Comparison of ENCODE assay signal across 1 cellular context in the genomic region with DNA sequence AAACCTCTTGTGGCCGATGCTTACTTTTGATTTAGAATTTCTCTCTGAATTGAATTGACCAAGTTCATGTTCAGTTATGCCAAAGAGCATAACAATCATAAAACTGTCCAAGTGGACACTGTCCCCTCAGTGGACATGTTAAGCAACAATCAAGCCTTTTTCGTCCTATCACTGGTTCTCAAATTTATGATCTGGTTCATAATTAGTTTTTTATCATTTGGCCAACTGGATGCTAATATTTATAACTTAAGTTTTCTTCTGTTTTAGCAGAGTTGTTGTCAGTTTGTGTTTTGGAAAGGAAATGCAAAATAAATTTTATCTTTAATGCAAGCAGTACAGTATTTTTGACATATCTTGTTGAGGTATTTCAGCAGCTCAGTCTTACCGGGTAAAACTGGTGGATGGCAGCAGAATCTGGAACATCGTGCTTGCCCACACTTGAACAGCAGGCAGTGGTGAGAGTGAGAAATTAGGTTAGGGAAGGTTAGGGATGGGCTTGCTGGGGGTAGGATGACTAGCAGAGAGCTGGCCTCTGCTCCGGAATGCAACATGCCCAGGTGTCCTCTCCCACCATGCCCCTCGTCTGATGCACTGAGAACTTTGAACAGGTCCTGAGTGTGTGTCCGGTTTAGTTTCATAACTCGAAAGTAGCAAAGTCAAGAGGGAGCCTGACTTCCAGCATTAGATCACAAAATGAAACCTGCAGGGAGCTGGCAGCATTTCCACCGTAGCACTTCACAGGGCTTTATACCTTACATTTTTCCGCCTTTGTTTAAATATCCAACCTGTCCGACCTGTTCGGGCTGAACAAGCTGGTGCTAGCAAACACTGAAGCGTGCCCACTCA.
TF ChIP-seq lines count a peak whose summit lies in the region.

No MANE protein-coding gene starts in this region.

TF ChIP-seq in K562, 482 proteins besides CTCF, POLR2A, EP300 and RAD21 (continued from another document and continues in another):
- TF ChIP-seq, protein P1, sequence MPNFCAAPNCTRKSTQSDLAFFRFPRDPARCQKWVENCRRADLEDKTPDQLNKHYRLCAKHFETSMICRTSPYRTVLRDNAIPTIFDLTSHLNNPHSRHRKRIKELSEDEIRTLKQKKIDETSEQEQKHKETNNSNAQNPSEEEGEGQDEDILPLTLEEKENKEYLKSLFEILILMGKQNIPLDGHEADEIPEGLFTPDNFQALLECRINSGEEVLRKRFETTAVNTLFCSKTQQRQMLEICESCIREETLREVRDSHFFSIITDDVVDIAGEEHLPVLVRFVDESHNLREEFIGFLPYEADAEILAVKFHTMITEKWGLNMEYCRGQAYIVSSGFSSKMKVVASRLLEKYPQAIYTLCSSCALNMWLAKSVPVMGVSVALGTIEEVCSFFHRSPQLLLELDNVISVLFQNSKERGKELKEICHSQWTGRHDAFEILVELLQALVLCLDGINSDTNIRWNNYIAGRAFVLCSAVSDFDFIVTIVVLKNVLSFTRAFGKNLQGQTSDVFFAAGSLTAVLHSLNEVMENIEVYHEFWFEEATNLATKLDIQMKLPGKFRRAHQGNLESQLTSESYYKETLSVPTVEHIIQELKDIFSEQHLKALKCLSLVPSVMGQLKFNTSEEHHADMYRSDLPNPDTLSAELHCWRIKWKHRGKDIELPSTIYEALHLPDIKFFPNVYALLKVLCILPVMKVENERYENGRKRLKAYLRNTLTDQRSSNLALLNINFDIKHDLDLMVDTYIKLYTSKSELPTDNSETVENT (CRISPR knock-in tag; IDR thresholded peaks at IDR 0.05): no peak
- TF ChIP-seq, protein P2, sequence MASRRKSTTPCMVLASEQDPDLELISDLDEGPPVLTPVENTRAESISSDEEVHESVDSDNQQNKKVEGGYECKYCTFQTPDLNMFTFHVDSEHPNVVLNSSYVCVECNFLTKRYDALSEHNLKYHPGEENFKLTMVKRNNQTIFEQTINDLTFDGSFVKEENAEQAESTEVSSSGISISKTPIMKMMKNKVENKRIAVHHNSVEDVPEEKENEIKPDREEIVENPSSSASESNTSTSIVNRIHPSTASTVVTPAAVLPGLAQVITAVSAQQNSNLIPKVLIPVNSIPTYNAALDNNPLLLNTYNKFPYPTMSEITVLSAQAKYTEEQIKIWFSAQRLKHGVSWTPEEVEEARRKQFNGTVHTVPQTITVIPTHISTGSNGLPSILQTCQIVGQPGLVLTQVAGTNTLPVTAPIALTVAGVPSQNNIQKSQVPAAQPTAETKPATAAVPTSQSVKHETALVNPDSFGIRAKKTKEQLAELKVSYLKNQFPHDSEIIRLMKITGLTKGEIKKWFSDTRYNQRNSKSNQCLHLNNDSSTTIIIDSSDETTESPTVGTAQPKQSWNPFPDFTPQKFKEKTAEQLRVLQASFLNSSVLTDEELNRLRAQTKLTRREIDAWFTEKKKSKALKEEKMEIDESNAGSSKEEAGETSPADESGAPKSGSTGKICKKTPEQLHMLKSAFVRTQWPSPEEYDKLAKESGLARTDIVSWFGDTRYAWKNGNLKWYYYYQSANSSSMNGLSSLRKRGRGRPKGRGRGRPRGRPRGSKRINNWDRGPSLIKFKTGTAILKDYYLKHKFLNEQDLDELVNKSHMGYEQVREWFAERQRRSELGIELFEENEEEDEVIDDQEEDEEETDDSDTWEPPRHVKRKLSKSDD (conservative IDR thresholded peaks at IDR 0.05; ENCODE audit: low read length): no peak
- no peak for TF ChIP-seq ZNF408 (CRISPR knock-in tag; IDR thresholded peaks at IDR 0.05; ENCODE audit: low read depth)
- no peak for TF ChIP-seq ZNF282 (CRISPR knock-in tag; IDR thresholded peaks at IDR 0.05)
- no peak for TF ChIP-seq TBL1XR1 (IDR thresholded peaks at IDR 0.05; ENCODE audit: low read length in 2 of 2)
- no peak for TF ChIP-seq PURB (CRISPR knock-in tag; IDR thresholded peaks at IDR 0.05; ENCODE audit: low read depth)
- TF ChIP-seq GABPB2 (CRISPR knock-in tag; conservative IDR thresholded peaks at IDR 0.05): no peak
- 0 out of 2 replicates have a peak, but pooled peaks have one; percentile 31 for TF ChIP-seq ZNF324 (CRISPR knock-in tag; IDR thresholded peaks at IDR 0.05)
- TF ChIP-seq, protein P3, sequence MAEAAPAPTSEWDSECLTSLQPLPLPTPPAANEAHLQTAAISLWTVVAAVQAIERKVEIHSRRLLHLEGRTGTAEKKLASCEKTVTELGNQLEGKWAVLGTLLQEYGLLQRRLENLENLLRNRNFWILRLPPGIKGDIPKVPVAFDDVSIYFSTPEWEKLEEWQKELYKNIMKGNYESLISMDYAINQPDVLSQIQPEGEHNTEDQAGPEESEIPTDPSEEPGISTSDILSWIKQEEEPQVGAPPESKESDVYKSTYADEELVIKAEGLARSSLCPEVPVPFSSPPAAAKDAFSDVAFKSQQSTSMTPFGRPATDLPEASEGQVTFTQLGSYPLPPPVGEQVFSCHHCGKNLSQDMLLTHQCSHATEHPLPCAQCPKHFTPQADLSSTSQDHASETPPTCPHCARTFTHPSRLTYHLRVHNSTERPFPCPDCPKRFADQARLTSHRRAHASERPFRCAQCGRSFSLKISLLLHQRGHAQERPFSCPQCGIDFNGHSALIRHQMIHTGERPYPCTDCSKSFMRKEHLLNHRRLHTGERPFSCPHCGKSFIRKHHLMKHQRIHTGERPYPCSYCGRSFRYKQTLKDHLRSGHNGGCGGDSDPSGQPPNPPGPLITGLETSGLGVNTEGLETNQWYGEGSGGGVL (CRISPR knock-in tag; IDR thresholded peaks at IDR 0.05): no peak
- no peak for TF ChIP-seq ZNF143 (CRISPR knock-in tag; IDR thresholded peaks at IDR 0.05)
- peak; percentile 80; the same call in 1 of the 2 replicates for TF ChIP-seq ZBTB17 (CRISPR knock-in tag; IDR thresholded peaks at IDR 0.05)
- TF ChIP-seq ZFP30 (CRISPR knock-in tag; IDR thresholded peaks at IDR 0.05; ENCODE audit: borderline replicate concordance): no peak
- TF ChIP-seq KHSRP (IDR thresholded peaks at IDR 0.05): peak; percentile 21; the same call in 1 of the 2 replicates
- TF ChIP-seq, protein P4, sequence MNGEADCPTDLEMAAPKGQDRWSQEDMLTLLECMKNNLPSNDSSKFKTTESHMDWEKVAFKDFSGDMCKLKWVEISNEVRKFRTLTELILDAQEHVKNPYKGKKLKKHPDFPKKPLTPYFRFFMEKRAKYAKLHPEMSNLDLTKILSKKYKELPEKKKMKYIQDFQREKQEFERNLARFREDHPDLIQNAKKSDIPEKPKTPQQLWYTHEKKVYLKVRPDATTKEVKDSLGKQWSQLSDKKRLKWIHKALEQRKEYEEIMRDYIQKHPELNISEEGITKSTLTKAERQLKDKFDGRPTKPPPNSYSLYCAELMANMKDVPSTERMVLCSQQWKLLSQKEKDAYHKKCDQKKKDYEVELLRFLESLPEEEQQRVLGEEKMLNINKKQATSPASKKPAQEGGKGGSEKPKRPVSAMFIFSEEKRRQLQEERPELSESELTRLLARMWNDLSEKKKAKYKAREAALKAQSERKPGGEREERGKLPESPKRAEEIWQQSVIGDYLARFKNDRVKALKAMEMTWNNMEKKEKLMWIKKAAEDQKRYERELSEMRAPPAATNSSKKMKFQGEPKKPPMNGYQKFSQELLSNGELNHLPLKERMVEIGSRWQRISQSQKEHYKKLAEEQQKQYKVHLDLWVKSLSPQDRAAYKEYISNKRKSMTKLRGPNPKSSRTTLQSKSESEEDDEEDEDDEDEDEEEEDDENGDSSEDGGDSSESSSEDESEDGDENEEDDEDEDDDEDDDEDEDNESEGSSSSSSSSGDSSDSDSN (IDR thresholded peaks at IDR 0.05; ENCODE audit: borderline replicate concordance in 1 of 2, low read depth in 2 of 2, low read length in 2 of 2): no peak
- no peak for TF ChIP-seq FOS (IDR thresholded peaks at IDR 0.05; ENCODE audit: extremely low read depth, insufficient read length)
- TF ChIP-seq, protein P5, sequence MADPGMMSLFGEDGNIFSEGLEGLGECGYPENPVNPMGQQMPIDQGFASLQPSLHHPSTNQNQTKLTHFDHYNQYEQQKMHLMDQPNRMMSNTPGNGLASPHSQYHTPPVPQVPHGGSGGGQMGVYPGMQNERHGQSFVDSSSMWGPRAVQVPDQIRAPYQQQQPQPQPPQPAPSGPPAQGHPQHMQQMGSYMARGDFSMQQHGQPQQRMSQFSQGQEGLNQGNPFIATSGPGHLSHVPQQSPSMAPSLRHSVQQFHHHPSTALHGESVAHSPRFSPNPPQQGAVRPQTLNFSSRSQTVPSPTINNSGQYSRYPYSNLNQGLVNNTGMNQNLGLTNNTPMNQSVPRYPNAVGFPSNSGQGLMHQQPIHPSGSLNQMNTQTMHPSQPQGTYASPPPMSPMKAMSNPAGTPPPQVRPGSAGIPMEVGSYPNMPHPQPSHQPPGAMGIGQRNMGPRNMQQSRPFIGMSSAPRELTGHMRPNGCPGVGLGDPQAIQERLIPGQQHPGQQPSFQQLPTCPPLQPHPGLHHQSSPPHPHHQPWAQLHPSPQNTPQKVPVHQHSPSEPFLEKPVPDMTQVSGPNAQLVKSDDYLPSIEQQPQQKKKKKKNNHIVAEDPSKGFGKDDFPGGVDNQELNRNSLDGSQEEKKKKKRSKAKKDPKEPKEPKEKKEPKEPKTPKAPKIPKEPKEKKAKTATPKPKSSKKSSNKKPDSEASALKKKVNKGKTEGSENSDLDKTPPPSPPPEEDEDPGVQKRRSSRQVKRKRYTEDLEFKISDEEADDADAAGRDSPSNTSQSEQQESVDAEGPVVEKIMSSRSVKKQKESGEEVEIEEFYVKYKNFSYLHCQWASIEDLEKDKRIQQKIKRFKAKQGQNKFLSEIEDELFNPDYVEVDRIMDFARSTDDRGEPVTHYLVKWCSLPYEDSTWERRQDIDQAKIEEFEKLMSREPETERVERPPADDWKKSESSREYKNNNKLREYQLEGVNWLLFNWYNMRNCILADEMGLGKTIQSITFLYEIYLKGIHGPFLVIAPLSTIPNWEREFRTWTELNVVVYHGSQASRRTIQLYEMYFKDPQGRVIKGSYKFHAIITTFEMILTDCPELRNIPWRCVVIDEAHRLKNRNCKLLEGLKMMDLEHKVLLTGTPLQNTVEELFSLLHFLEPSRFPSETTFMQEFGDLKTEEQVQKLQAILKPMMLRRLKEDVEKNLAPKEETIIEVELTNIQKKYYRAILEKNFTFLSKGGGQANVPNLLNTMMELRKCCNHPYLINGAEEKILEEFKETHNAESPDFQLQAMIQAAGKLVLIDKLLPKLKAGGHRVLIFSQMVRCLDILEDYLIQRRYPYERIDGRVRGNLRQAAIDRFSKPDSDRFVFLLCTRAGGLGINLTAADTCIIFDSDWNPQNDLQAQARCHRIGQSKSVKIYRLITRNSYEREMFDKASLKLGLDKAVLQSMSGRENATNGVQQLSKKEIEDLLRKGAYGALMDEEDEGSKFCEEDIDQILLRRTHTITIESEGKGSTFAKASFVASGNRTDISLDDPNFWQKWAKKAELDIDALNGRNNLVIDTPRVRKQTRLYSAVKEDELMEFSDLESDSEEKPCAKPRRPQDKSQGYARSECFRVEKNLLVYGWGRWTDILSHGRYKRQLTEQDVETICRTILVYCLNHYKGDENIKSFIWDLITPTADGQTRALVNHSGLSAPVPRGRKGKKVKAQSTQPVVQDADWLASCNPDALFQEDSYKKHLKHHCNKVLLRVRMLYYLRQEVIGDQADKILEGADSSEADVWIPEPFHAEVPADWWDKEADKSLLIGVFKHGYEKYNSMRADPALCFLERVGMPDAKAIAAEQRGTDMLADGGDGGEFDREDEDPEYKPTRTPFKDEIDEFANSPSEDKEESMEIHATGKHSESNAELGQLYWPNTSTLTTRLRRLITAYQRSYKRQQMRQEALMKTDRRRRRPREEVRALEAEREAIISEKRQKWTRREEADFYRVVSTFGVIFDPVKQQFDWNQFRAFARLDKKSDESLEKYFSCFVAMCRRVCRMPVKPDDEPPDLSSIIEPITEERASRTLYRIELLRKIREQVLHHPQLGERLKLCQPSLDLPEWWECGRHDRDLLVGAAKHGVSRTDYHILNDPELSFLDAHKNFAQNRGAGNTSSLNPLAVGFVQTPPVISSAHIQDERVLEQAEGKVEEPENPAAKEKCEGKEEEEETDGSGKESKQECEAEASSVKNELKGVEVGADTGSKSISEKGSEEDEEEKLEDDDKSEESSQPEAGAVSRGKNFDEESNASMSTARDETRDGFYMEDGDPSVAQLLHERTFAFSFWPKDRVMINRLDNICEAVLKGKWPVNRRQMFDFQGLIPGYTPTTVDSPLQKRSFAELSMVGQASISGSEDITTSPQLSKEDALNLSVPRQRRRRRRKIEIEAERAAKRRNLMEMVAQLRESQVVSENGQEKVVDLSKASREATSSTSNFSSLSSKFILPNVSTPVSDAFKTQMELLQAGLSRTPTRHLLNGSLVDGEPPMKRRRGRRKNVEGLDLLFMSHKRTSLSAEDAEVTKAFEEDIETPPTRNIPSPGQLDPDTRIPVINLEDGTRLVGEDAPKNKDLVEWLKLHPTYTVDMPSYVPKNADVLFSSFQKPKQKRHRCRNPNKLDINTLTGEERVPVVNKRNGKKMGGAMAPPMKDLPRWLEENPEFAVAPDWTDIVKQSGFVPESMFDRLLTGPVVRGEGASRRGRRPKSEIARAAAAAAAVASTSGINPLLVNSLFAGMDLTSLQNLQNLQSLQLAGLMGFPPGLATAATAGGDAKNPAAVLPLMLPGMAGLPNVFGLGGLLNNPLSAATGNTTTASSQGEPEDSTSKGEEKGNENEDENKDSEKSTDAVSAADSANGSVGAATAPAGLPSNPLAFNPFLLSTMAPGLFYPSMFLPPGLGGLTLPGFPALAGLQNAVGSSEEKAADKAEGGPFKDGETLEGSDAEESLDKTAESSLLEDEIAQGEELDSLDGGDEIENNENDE (IDR thresholded peaks at IDR 0.05; ENCODE audit: low read depth, low read length): no peak
- no peak for TF ChIP-seq ZNF3 (CRISPR knock-in tag; IDR thresholded peaks at IDR 0.05)
- TF ChIP-seq, protein P6, sequence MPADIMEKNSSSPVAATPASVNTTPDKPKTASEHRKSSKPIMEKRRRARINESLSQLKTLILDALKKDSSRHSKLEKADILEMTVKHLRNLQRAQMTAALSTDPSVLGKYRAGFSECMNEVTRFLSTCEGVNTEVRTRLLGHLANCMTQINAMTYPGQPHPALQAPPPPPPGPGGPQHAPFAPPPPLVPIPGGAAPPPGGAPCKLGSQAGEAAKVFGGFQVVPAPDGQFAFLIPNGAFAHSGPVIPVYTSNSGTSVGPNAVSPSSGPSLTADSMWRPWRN (IDR thresholded peaks at IDR 0.05; ENCODE audit: low read depth): no peak
- peak; percentile 26 for TF ChIP-seq TOE1 (IDR thresholded peaks at IDR 0.05; ENCODE audit: borderline replicate concordance)
- no peak for TF ChIP-seq TOE1 (CRISPR knock-in tag; IDR thresholded peaks at IDR 0.05; ENCODE audit: borderline replicate concordance, low read depth)
- TF ChIP-seq, protein P7, sequence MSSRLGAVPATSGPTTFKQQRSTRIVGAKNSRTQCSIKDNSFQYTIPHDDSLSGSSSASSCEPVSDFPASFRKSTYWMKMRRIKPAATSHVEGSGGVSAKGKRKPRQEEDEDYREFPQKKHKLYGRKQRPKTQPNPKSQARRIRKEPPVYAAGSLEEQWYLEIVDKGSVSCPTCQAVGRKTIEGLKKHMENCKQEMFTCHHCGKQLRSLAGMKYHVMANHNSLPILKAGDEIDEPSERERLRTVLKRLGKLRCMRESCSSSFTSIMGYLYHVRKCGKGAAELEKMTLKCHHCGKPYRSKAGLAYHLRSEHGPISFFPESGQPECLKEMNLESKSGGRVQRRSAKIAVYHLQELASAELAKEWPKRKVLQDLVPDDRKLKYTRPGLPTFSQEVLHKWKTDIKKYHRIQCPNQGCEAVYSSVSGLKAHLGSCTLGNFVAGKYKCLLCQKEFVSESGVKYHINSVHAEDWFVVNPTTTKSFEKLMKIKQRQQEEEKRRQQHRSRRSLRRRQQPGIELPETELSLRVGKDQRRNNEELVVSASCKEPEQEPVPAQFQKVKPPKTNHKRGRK (tag; IDR thresholded peaks at IDR 0.05): no peak
- no peak for TF ChIP-seq ZFP36 (IDR thresholded peaks at IDR 0.05; ENCODE audit: low read depth, low read length, partially characterized antibody)
- no peak for TF ChIP-seq ZNF384 (IDR thresholded peaks at IDR 0.05; ENCODE audit: low read depth, low read length)
- TF ChIP-seq MYNN (IDR thresholded peaks at IDR 0.05): no peak
- no peak for TF ChIP-seq MYNN (CRISPR knock-in tag; IDR thresholded peaks at IDR 0.05)
